Comparison of ENCODE assay signal across 2 cellular contexts in genomic region chr2:218992196-218992595, GRCh38.
TF ChIP-seq lines count a peak whose summit lies in the region.

No MANE protein-coding gene starts in this region.

TF ChIP-seq in SK-N-SH, 30 proteins besides CTCF, POLR2A, EP300 and RAD21 (continued from another document):
- TF ChIP-seq REST (IDR thresholded peaks at IDR 0.05; ENCODE audit: low read depth, low read length) (no peak), FOXJ3 (CRISPR knock-in tag; IDR thresholded peaks at IDR 0.05) (no peak), RFX5 (IDR thresholded peaks at IDR 0.05; ENCODE audit: low read length) (no peak), MAX (IDR thresholded peaks at IDR 0.05; ENCODE audit: low read depth) (no peak), POLR2AphosphoS5 (IDR thresholded peaks at IDR 0.05; ENCODE audit: low read depth, low read length) (no peak), SIN3A (IDR thresholded peaks at IDR 0.05; ENCODE audit: borderline replicate concordance, low read depth, low read length) (no peak), CHD2 (IDR thresholded peaks at IDR 0.05; ENCODE audit: low read length, partially characterized antibody) (no peak), NRF1 (IDR thresholded peaks at IDR 0.05; ENCODE audit: low read depth, low read length) (no peak), FOSL2 (IDR thresholded peaks at IDR 0.05; ENCODE audit: borderline replicate concordance, low read depth) (no peak), USF2 (IDR thresholded peaks at IDR 0.05; ENCODE audit: borderline replicate concordance, low read depth, low read length) (no peak), EZH2phosphoT487 (IDR thresholded peaks at IDR 0.05; ENCODE audit: borderline replicate concordance, low read depth) (no peak)

TF ChIP-seq in SK-N-SH treated with all-trans-retinoic acid at 6 μM for 48 hours, 23 proteins besides CTCF, POLR2A, EP300 and RAD21 (continued from another document):
- TF ChIP-seq CREB5 (CRISPR knock-in tag; IDR thresholded peaks at IDR 0.05; ENCODE audit: low read depth), result no peak
- no peak for TF ChIP-seq BACH2 (CRISPR knock-in tag; IDR thresholded peaks at IDR 0.05; ENCODE audit: borderline replicate concordance)
- no peak for TF ChIP-seq ARNTL (CRISPR knock-in tag; IDR thresholded peaks at IDR 0.05; ENCODE audit: borderline replicate concordance, low read depth)
- TF ChIP-seq ZC3H10 (CRISPR knock-in tag; IDR thresholded peaks at IDR 0.05), result no peak
- TF ChIP-seq ZFP30 (CRISPR knock-in tag; IDR thresholded peaks at IDR 0.05), result no peak
- TF ChIP-seq POU6F1 (CRISPR knock-in tag; IDR thresholded peaks at IDR 0.05; ENCODE audit: borderline replicate concordance, low read depth), result no peak
